ENCODE assay signal across 27 cellular contexts in the genomic region with DNA sequence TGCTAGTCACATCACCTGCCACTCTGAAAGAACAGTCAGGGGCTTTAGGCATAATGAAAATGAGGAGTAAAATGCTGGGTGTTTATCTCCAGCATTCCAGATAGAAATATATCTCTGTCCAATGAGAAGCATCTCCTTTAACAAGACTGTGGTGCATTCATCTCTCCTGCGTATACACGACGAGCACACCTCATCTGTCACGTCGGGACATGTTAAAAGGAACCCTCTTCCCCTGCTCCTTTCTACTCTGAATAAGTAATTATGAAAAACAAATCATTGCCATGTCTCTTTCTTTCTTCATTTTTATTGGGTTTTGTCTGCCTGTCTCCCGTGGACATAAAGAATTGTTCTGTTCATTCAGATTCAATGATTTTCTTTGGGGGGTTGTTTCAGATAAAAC.
DNase-seq lines count a peak whose midpoint lies in the region; ATAC-seq and TF ChIP-seq lines count a peak whose summit lies in the region.
"Had no signal": no experiment of that assay in that cellular context is flagged by ENCODE, and none has a peak within 500 bp of the region (broad histone marks: within the 10 kb centered on the region; RNA-seq: fewer than 3 reads in every experiment).

No MANE protein-coding gene starts in this region.

- H3K27me3 ChIP-seq in SK-N-SH (ENCODE audit: insufficient read depth): no peaks in the 10 kb centered on the region
- H3K27me3 ChIP-seq: thyroid gland had no signal

- no peaks in the 10 kb centered on the region for H4K20me1 ChIP-seq in SK-N-SH (ENCODE audit: insufficient read depth)

- H3K79me2 ChIP-seq in SK-N-SH (ENCODE audit: insufficient read depth): peaks cover 73% of the 10 kb centered on the region

- no peak overlapping the region for H3K4me3 ChIP-seq in SK-N-SH (ENCODE audit: low read depth in 2 of 2, low read length in 1 of 2)
- H3K4me3 ChIP-seq in epithelial cell of esophagus (ENCODE audit: low read length): no peak overlapping the region
- H3K4me3 ChIP-seq in mucosa of descending colon: no peak overlapping the region
- H3K4me3 ChIP-seq: thyroid gland had no signal

- H3K27ac Mint-ChIP-seq in osteocyte (ENCODE audit: unreplicated experiment): peak overlapping the region; percentile 37
- H3K27ac Mint-ChIP-seq: T-helper 2 cell treated with Interferon-gamma antibody and Interleukin-4, amounts not matched to agents 5 μg/mL and 100 μg/mL, for 36 hours had no signal

- H3K27me3 Mint-ChIP-seq in osteocyte (ENCODE audit: unreplicated experiment): no peaks in the 10 kb centered on the region

- peak overlapping the region; percentile 28; the same call in 1 of the 2 replicates for H3K9ac ChIP-seq in SK-N-SH

- H2AFZ ChIP-seq in SK-N-SH (ENCODE audit: low read depth): no peak overlapping the region

- TF ChIP-seq RAD21 in SK-N-SH (IDR thresholded peaks at IDR 0.05; ENCODE audit: low read length): no peak

- H3K9me2 ChIP-seq in SK-N-SH: no peaks in the 10 kb centered on the region

- ATAC-seq in SK-N-SH treated with all-trans-retinoic acid at 6 μM for 48 hours (no peak), mucosa of descending colon (no peak)
- ATAC-seq: left ventricle myocardium superior, Panc1 had no signal

- H3K4me3 Mint-ChIP-seq in osteocyte (ENCODE audit: unreplicated experiment): no peak overlapping the region
- H3K4me3 Mint-ChIP-seq: T-helper 2 cell treated with Interferon-gamma antibody and Interleukin-4, amounts not matched to agents 5 μg/mL and 100 μg/mL, for 36 hours had no signal

- intact Hi-C loops in mucosa of descending colon (cut with DNase I, micrococcal nuclease): no loop called here

- TF ChIP-seq CTCF in SK-N-SH (IDR thresholded peaks at IDR 0.05) (no peak), epithelial cell of esophagus (IDR thresholded peaks at IDR 0.05; ENCODE audit: insufficient read depth, low read depth, low read length, missing control alignments) (no peak), osteocyte (IDR thresholded peaks at IDR 0.05) (no peak), mucosa of descending colon (IDR thresholded peaks at IDR 0.05) (no peak)

- peak overlapping the region; percentile 84 to 99 for H3K27ac ChIP-seq in SK-N-SH (ENCODE audit: low read depth in 2 of 2, low read length in 1 of 2)
- H3K27ac ChIP-seq: neutrophil, thyroid gland, WERI-Rb-1 had no signal

- H3K36me3 ChIP-seq in SK-N-SH (replicated peaks in 1 of 2; ENCODE audit: control insufficient read depth in 1 of 2, insufficient read depth in 2 of 2, low read length in 1 of 2) (peaks cover 0 to 3% of the 10 kb centered on the region in 2 experiments), mucosa of descending colon (ENCODE audit: low read depth) (no peaks in the 10 kb centered on the region)
- H3K36me3 ChIP-seq: neutrophil, thyroid gland, WERI-Rb-1 had no signal

- H3K9me3 Mint-ChIP-seq in osteocyte (ENCODE audit: unreplicated experiment): no peaks in the 10 kb centered on the region
- H3K9me3 Mint-ChIP-seq: T-helper 2 cell treated with Interferon-gamma antibody and Interleukin-4, amounts not matched to agents 5 μg/mL and 100 μg/mL, for 36 hours had no signal

- CTCF ChIA-PET in SK-N-SH (lab: Yijun Ruan, JAX): no interaction called here

- DNase-seq in SK-N-SH: no peak
- peak; percentile 28 for DNase-seq in NCI-H69 (lab: John Stamatoyannopoulos, UW)
- DNase-seq in epithelial cell of esophagus (ENCODE audit: low read depth): peak; percentile 70
- DNase-seq in osteocyte (ENCODE audit: extremely low spot score, unreplicated experiment): no peak
- no peak for DNase-seq in SW 1271 (lab: John Stamatoyannopoulos, UW)
- DNase-seq in mucosa of descending colon: no peak
- DNase-seq in inferior parietal cortex (ENCODE audit: extremely low spot score): no peak
- DNase-seq: 8988T; activated CD4-positive, alpha-beta T cell treated with anti-CD3 and anti-CD28 coated beads, Interleukin-2, amount 50 U/mL, for 4 hours; activated CD8-positive, alpha-beta memory T cell treated with anti-CD3 and anti-CD28 coated beads, Interleukin-2, amount 50 U/mL, for 4 hours; activated gamma-delta T cell treated with Interleukin-2 at 50 U/mL for 16 hours; AML-193; amygdala; central memory CD4-positive, alpha-beta T cell; DND-41; left ventricle myocardium superior; NCI-H1092; NCI-H2029 treated with DMSO at 0.1 percent for 48 hours; NK-92 treated with Interleukin-12 subunit alpha and Interleukin-12 subunit beta, amount 100 ng/mL, for 24 hours; stimulated activated CD4-positive, alpha-beta T cell treated with anti-CD3 and anti-CD28 coated beads, Interleukin-2, amount 100 ng/mL, for 48 hours; stimulated activated naive CD4-positive, alpha-beta T cell treated with Interleukin-2 at 50 U/mL for 16 hours; thyroid gland; WERI-Rb-1 had no signal

- TF ChIP-seq EP300 in SK-N-SH (IDR thresholded peaks at IDR 0.05; ENCODE audit: borderline replicate concordance in 1 of 2, low read depth in 1 of 2, low read length in 1 of 2): no peak

- POLR2A ChIA-PET in SK-N-SH (lab: Yijun Ruan, JAX): no interaction called here

- H3F3A ChIP-seq in SK-N-SH (replicated peaks; ENCODE audit: insufficient read depth): peaks cover 60% of the 10 kb centered on the region

- H3K9me3 ChIP-seq in SK-N-SH (no peaks in the 10 kb centered on the region), mucosa of descending colon (no peaks in the 10 kb centered on the region)
- H3K9me3 ChIP-seq: neutrophil, thyroid gland had no signal

- WGBS in SK-N-SH (ENCODE audit: low lambda C conversion rate): 92% methylated on average over 6 of the region's 6 CpGs

- H3K4me1 Mint-ChIP-seq in osteocyte (ENCODE audit: unreplicated experiment): peaks cover 38% of the 10 kb centered on the region

- peaks cover 2% of the 10 kb centered on the region for H3K36me3 Mint-ChIP-seq in osteocyte (ENCODE audit: unreplicated experiment)

- peak overlapping the region; percentile 4 for H3K4me2 ChIP-seq in SK-N-SH

- peaks cover 0 to 87% of the 10 kb centered on the region in 2 experiments; a peak in 3 of 4 replicates for H3K4me1 ChIP-seq in SK-N-SH (ENCODE audit: control insufficient read depth in 1 of 2, insufficient read depth in 2 of 2, low read depth in 1 of 2, low read length in 1 of 2)
- no peaks in the 10 kb centered on the region for H3K4me1 ChIP-seq in mucosa of descending colon (ENCODE audit: low read depth)
- H3K4me1 ChIP-seq: thyroid gland had no signal

TF ChIP-seq in SK-N-SH, 30 proteins besides CTCF, POLR2A, EP300 and RAD21 (continues in another document):
- TF ChIP-seq FOXJ3 (CRISPR knock-in tag; IDR thresholded peaks at IDR 0.05): no peak
- TF ChIP-seq CHD2 (IDR thresholded peaks at IDR 0.05; ENCODE audit: low read length, partially characterized antibody): no peak
- no peak for TF ChIP-seq JUND (IDR thresholded peaks at IDR 0.05)
- TF ChIP-seq, protein P1, sequence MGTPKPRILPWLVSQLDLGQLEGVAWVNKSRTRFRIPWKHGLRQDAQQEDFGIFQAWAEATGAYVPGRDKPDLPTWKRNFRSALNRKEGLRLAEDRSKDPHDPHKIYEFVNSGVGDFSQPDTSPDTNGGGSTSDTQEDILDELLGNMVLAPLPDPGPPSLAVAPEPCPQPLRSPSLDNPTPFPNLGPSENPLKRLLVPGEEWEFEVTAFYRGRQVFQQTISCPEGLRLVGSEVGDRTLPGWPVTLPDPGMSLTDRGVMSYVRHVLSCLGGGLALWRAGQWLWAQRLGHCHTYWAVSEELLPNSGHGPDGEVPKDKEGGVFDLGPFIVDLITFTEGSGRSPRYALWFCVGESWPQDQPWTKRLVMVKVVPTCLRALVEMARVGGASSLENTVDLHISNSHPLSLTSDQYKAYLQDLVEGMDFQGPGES (IDR thresholded peaks at IDR 0.05; ENCODE audit: low read depth, low read length): no peak
- no peak for TF ChIP-seq SIN3A (IDR thresholded peaks at IDR 0.05; ENCODE audit: borderline replicate concordance, low read depth, low read length)
- TF ChIP-seq, protein P2, sequence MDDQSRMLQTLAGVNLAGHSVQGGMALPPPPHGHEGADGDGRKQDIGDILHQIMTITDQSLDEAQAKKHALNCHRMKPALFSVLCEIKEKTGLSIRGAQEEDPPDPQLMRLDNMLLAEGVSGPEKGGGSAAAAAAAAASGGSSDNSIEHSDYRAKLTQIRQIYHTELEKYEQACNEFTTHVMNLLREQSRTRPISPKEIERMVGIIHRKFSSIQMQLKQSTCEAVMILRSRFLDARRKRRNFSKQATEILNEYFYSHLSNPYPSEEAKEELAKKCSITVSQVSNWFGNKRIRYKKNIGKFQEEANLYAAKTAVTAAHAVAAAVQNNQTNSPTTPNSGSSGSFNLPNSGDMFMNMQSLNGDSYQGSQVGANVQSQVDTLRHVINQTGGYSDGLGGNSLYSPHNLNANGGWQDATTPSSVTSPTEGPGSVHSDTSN (IDR thresholded peaks at IDR 0.05): no peak
- no peak for TF ChIP-seq GATA2 (CRISPR knock-in tag; IDR thresholded peaks at IDR 0.05)

TF ChIP-seq in SK-N-SH treated with all-trans-retinoic acid at 6 μM for 48 hours, 23 proteins besides CTCF, POLR2A, EP300 and RAD21 (continues in another document):
- TF ChIP-seq ZFP30 (CRISPR knock-in tag; IDR thresholded peaks at IDR 0.05): no peak
- TF ChIP-seq, protein P3, sequence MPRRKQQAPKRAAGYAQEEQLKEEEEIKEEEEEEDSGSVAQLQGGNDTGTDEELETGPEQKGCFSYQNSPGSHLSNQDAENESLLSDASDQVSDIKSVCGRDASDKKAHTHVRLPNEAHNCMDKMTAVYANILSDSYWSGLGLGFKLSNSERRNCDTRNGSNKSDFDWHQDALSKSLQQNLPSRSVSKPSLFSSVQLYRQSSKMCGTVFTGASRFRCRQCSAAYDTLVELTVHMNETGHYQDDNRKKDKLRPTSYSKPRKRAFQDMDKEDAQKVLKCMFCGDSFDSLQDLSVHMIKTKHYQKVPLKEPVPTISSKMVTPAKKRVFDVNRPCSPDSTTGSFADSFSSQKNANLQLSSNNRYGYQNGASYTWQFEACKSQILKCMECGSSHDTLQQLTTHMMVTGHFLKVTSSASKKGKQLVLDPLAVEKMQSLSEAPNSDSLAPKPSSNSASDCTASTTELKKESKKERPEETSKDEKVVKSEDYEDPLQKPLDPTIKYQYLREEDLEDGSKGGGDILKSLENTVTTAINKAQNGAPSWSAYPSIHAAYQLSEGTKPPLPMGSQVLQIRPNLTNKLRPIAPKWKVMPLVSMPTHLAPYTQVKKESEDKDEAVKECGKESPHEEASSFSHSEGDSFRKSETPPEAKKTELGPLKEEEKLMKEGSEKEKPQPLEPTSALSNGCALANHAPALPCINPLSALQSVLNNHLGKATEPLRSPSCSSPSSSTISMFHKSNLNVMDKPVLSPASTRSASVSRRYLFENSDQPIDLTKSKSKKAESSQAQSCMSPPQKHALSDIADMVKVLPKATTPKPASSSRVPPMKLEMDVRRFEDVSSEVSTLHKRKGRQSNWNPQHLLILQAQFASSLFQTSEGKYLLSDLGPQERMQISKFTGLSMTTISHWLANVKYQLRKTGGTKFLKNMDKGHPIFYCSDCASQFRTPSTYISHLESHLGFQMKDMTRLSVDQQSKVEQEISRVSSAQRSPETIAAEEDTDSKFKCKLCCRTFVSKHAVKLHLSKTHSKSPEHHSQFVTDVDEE (CRISPR knock-in tag; IDR thresholded peaks at IDR 0.05): no peak
- TF ChIP-seq GLIS3 (CRISPR knock-in tag; IDR thresholded peaks at IDR 0.05): no peak

Comparison
In these comparisons a context has a peak if more than half of its experiments do, and no peak if none do; other contexts are left out.
1. DNase-seq: peak in NCI-H69 (single experiment) and epithelial cell of esophagus (single experiment); none in SK-N-SH (single experiment), osteocyte (single experiment), SW 1271 (0 of 2), mucosa of descending colon (0 of 3) and inferior parietal cortex (single experiment).